In the genomic region with DNA sequence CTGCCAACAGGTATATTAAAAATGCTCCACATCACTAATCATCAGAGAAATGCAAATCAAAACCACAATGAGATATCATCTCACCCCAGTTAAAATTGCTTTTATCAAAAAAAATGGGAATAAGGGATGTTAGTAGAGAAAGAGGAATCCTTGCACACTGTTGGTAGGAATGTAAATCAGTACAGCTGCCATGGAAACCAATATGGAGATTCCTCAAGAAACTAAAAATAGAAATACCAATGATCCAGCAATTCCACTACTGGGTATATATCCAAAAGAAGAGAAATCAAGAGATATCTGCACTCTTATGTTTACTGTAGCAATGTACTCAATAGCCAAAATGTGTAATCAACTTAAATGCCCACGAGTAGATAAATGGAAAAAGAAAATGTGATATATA, we compare ENCODE assay signal across 17 cellular contexts.
"Had no signal": no experiment of that assay in that cellular context is flagged by ENCODE, and none has a peak within 500 bp of the region (broad histone marks: within the 10 kb centered on the region; RNA-seq: fewer than 3 reads in every experiment).

No MANE protein-coding gene starts in this region.

- H3K4me1 Mint-ChIP-seq: activated CD4-positive, alpha-beta T cell treated with anti-CD3 and anti-CD28 coated beads, Interleukin-2, amount 10 ng/mL, durations not matched to agents 24 days and 14 days; brain; endodermal cell had no signal

- H3K27ac ChIP-seq: adrenal gland, gastrocnemius medialis, heart right ventricle, parathyroid adenoma, skin epidermis, stomach, thoracic aorta had no signal

- ATAC-seq: gastrocnemius medialis, heart right ventricle, left ventricle myocardium superior had no signal

- H3K27me3 Mint-ChIP-seq: activated B cell treated with CpG ODN at 0.5 μM for 24 hours; activated CD4-positive, alpha-beta T cell treated with anti-CD3 and anti-CD28 coated beads, Interleukin-2, amount 10 ng/mL, durations not matched to agents 24 days and 14 days; brain had no signal

- H3K27me3 ChIP-seq: adrenal gland, gastrocnemius medialis, heart right ventricle, stomach had no signal

- H3K9ac ChIP-seq: parathyroid adenoma had no signal

- H2AFZ ChIP-seq: parathyroid adenoma had no signal

- H3K79me2 ChIP-seq: parathyroid adenoma had no signal

- H3K4me3 Mint-ChIP-seq: activated B cell treated with CpG ODN at 0.5 μM for 24 hours; activated CD4-positive, alpha-beta T cell treated with anti-CD3 and anti-CD28 coated beads, Interleukin-2, amount 10 ng/mL, durations not matched to agents 24 days and 14 days; brain; endodermal cell had no signal

- H3K27ac Mint-ChIP-seq: activated B cell treated with CpG ODN at 0.5 μM for 24 hours; activated CD4-positive, alpha-beta T cell treated with anti-CD3 and anti-CD28 coated beads, Interleukin-2, amount 10 ng/mL, durations not matched to agents 24 days and 14 days; activated T-helper 2 cell treated with anti-CD3 and anti-CD28 coated beads, Interferon-gamma antibody, Interleukin-2, Interleukin-4, amounts not matched to agents 10 μg/mL and 5 μg/mL and 100 μg/mL, durations not matched to agents 14 hours and 24 hours and 36 hours; endodermal cell had no signal

- DNase-seq: activated B cell treated with CpG ODN at 0.5 μM for 24 hours; activated CD4-positive, alpha-beta T cell treated with anti-CD3 and anti-CD28 coated beads, Interleukin-2, amount 10 ng/mL, durations not matched to agents 24 days and 14 days; activated CD8-positive, alpha-beta memory T cell treated with anti-CD3 and anti-CD28 coated beads for 24 hours; activated naive CD4-positive, alpha-beta T cell treated with anti-CD3 and anti-CD28 coated beads, Interleukin-2, amount 50 U/mL, for 16 hours; adrenal gland; cerebellar nuclear complex; endodermal cell; erythroblast; gastrocnemius medialis; heart right ventricle; left ventricle myocardium superior; stomach had no signal

- H3K36me3 ChIP-seq: adrenal gland had no signal

- H3K4me3 ChIP-seq: adrenal gland, gastrocnemius medialis, heart right ventricle, skin epidermis, stomach, thoracic aorta had no signal

- H3K4me1 ChIP-seq: adrenal gland, parathyroid adenoma, stomach had no signal

- H3K9me3 ChIP-seq: adrenal gland, gastrocnemius medialis, thoracic aorta had no signal
